ENCODE assay signal across 14 cellular contexts in the genomic region with DNA sequence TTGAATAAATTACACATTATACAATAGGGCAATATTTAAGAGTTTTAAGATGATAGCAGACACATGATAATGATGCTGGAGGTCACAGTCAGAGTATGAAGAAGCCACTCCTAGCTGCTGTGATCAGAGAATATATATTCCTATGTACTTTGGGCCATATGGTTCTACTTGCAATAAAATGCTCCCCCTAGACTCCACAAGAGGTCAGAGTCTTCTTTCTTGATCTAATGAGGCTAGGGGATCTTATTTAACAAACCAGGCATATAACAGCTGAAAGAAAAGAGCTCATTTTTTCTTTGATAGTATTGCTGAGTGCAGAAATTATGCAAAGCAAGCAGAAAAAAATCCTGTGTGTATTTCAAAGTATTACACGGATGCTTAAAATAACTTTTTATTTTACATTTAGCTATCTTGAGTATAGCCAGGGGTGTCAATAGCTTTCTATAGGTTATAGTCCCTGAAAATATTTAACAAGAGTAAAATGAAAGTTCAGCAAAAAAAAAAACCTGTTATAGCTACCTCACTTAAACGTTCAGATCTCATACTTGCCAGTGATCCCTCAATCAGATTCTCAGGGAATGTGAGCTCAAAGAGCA.
A peak's percentile ranks its signal among the peaks of the same experiment; 100 is the strongest.
DNase-seq lines count a peak whose midpoint lies in the region; ATAC-seq and TF ChIP-seq lines count a peak whose summit lies in the region.
"Had no signal": no experiment of that assay in that cellular context is flagged by ENCODE, and none has a peak within 500 bp of the region (broad histone marks: within the 10 kb centered on the region; RNA-seq: fewer than 3 reads in every experiment).

No MANE protein-coding gene starts in this region.

- intact Hi-C loops in naive thymus-derived CD4-positive, alpha-beta T cell (cut with micrococcal nuclease) = no loop called here

- no peak overlapping the region for H3K4me3 Mint-ChIP-seq in naive thymus-derived CD4-positive, alpha-beta T cell
- H3K4me3 Mint-ChIP-seq: T-cell had no signal

- POLR2A ChIA-PET in naive thymus-derived CD4-positive, alpha-beta T cell (lab: Charles Lee) = no interaction called here

- no peaks in the 10 kb centered on the region for H3K27me3 Mint-ChIP-seq in naive thymus-derived CD4-positive, alpha-beta T cell
- H3K27me3 Mint-ChIP-seq: T-cell had no signal

- ATAC-seq in naive thymus-derived CD4-positive, alpha-beta T cell = no peak
- no peak for ATAC-seq in HG02759 (IDR thresholded peaks at IDR 0.05; ENCODE audit: unreplicated experiment)
- ATAC-seq: heart left ventricle, T-cell had no signal

- no peaks in the 10 kb centered on the region for H3K36me3 Mint-ChIP-seq in naive thymus-derived CD4-positive, alpha-beta T cell
- H3K36me3 Mint-ChIP-seq: T-cell had no signal

- no peaks in the 10 kb centered on the region for H3K9me3 ChIP-seq in naive thymus-derived CD4-positive, alpha-beta T cell (ENCODE audit: control insufficient read depth in 2 of 3, low read length in 3 of 3)
- H3K9me3 ChIP-seq: BLaER1, heart left ventricle, upper lobe of left lung had no signal

- no peaks in the 10 kb centered on the region for H3K36me3 ChIP-seq in naive thymus-derived CD4-positive, alpha-beta T cell (ENCODE audit: control insufficient read depth in 2 of 3, insufficient read depth in 3 of 3, low read length in 3 of 3)
- H3K36me3 ChIP-seq: BLaER1, heart left ventricle, upper lobe of left lung had no signal

- H3K9me3 Mint-ChIP-seq in naive thymus-derived CD4-positive, alpha-beta T cell = peaks cover 0 to 14% (median 2%) of the 10 kb centered on the region in 11 donors

- H3K4me3 ChIP-seq in choroid plexus epithelial cell (ENCODE audit: low read depth, low read length) = no peak overlapping the region
- no peak overlapping the region for H3K4me3 ChIP-seq in retinal pigment epithelial cell (ENCODE audit: low read length)
- no peak overlapping the region for H3K4me3 ChIP-seq in naive thymus-derived CD4-positive, alpha-beta T cell (ENCODE audit: low read length)
- H3K4me3 ChIP-seq: BLaER1, heart left ventricle, upper lobe of left lung had no signal

- DNase-seq in NCI-H510A treated with DMSO at 0.1 percent for 48 hours (lab: John Stamatoyannopoulos, UW) (peak; percentile 16), NCI-H510A (lab: John Stamatoyannopoulos, UW) (no peak), NCI-H524 (lab: John Stamatoyannopoulos, UW) (peak; percentile 19 to 83), choroid plexus epithelial cell (ENCODE audit: low read depth) (peak; percentile 35), retinal pigment epithelial cell (ENCODE audit: low read depth) (no peak), cerebellar nuclear complex (lab: John Stamatoyannopoulos, UW) (no peak)
- DNase-seq in naive thymus-derived CD4-positive, alpha-beta T cell = no peak
- DNase-seq: heart left ventricle; NCI-H2029 treated with DMSO at 0.1 percent for 48 hours; stimulated activated CD4-positive, alpha-beta T cell treated with anti-CD3 and anti-CD28 coated beads, Interleukin-4, amount 100 ng/mL, for 4 hours; T-cell; upper lobe of left lung had no signal

- H3K4me1 Mint-ChIP-seq in naive thymus-derived CD4-positive, alpha-beta T cell = no peaks in the 10 kb centered on the region
- H3K4me1 Mint-ChIP-seq: T-cell had no signal

- H3K4me1 ChIP-seq in naive thymus-derived CD4-positive, alpha-beta T cell (ENCODE audit: control insufficient read depth in 2 of 2, insufficient read depth in 2 of 2, low read length in 2 of 2) = no peaks in the 10 kb centered on the region
- H3K4me1 ChIP-seq: upper lobe of left lung had no signal

- no peak overlapping the region for H3K27ac ChIP-seq in naive thymus-derived CD4-positive, alpha-beta T cell (ENCODE audit: low read depth, low read length)
- H3K27ac ChIP-seq: BLaER1, heart left ventricle, upper lobe of left lung had no signal

- TF ChIP-seq CTCF in choroid plexus epithelial cell (conservative IDR thresholded peaks at IDR 0.05; ENCODE audit: low read depth, low read length) (peak; percentile 43), retinal pigment epithelial cell (conservative IDR thresholded peaks at IDR 0.05; ENCODE audit: low read depth, low read length) (peak; percentile 57)

- no peaks in the 10 kb centered on the region for H3K27me3 ChIP-seq in naive thymus-derived CD4-positive, alpha-beta T cell (ENCODE audit: control insufficient read depth in 2 of 2, insufficient read depth in 2 of 2, low read length in 2 of 2)
- H3K27me3 ChIP-seq: BLaER1, upper lobe of left lung had no signal

- no peak overlapping the region for H3K27ac Mint-ChIP-seq in naive thymus-derived CD4-positive, alpha-beta T cell
- H3K27ac Mint-ChIP-seq: T-cell had no signal

- CTCF ChIA-PET in naive thymus-derived CD4-positive, alpha-beta T cell (lab: Charles Lee) = no interaction called here

Comparison
In these comparisons a context has a peak if more than half of its experiments do, and no peak if none do; other contexts are left out.
1. DNase-seq: peak in NCI-H510A treated with DMSO at 0.1 percent for 48 hours (single experiment), NCI-H524 (2 of 2) and choroid plexus epithelial cell (single experiment); none in NCI-H510A (single experiment), retinal pigment epithelial cell (single experiment), naive thymus-derived CD4-positive, alpha-beta T cell (0 of 9) and cerebellar nuclear complex (0 of 2).